1 cellular context compared by ENCODE assay signal in the genomic region with DNA sequence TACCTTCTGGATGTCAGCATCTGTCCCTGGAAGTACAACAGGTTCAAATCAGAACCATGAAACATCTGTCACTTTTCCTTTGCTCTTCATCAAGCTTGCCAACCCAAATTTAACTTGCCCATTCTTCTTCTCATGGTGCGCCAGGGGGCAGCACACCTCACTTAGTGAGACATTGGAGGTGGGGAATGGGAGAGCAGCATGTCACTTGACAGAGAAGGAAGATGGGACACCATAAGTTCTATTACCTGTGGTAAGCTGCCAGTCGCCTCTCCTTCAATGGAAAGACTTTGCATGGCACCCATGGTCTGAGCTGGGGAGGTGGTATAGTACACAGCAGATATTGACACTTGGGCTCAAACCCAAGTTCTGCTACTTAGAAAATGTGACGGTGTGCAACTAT.
TF ChIP-seq lines count a peak whose summit lies in the region.

No MANE protein-coding gene starts in this region.

TF ChIP-seq in K562, 482 proteins besides CTCF, POLR2A, EP300 and RAD21:
- TF ChIP-seq, protein P1, sequence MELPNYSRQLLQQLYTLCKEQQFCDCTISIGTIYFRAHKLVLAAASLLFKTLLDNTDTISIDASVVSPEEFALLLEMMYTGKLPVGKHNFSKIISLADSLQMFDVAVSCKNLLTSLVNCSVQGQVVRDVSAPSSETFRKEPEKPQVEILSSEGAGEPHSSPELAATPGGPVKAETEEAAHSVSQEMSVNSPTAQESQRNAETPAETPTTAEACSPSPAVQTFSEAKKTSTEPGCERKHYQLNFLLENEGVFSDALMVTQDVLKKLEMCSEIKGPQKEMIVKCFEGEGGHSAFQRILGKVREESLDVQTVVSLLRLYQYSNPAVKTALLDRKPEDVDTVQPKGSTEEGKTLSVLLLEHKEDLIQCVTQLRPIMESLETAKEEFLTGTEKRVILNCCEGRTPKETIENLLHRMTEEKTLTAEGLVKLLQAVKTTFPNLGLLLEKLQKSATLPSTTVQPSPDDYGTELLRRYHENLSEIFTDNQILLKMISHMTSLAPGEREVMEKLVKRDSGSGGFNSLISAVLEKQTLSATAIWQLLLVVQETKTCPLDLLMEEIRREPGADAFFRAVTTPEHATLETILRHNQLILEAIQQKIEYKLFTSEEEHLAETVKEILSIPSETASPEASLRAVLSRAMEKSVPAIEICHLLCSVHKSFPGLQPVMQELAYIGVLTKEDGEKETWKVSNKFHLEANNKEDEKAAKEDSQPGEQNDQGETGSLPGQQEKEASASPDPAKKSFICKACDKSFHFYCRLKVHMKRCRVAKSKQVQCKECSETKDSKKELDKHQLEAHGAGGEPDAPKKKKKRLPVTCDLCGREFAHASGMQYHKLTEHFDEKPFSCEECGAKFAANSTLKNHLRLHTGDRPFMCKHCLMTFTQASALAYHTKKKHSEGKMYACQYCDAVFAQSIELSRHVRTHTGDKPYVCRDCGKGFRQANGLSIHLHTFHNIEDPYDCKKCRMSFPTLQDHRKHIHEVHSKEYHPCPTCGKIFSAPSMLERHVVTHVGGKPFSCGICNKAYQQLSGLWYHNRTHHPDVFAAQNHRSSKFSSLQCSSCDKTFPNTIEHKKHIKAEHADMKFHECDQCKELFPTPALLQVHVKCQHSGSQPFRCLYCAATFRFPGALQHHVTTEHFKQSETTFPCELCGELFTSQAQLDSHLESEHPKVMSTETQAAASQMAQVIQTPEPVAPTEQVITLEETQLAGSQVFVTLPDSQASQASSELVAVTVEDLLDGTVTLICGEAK (IDR thresholded peaks at IDR 0.05) = no peak
- TF ChIP-seq, protein P1 (CRISPR knock-in tag; IDR thresholded peaks at IDR 0.05) = no peak
- TF ChIP-seq, protein P2, sequence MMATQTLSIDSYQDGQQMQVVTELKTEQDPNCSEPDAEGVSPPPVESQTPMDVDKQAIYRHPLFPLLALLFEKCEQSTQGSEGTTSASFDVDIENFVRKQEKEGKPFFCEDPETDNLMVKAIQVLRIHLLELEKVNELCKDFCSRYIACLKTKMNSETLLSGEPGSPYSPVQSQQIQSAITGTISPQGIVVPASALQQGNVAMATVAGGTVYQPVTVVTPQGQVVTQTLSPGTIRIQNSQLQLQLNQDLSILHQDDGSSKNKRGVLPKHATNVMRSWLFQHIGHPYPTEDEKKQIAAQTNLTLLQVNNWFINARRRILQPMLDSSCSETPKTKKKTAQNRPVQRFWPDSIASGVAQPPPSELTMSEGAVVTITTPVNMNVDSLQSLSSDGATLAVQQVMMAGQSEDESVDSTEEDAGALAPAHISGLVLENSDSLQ (IDR thresholded peaks at IDR 0.05) = peak; percentile 33; the same call in 1 of the 2 replicates
- TF ChIP-seq JUND (IDR thresholded peaks at IDR 0.05; ENCODE audit: borderline replicate concordance, low read depth, low read length) = 0 out of 2 replicates have a peak, but pooled peaks have one; percentile 7
- TF ChIP-seq JUND (tag; IDR thresholded peaks at IDR 0.05; ENCODE audit: borderline replicate concordance, low read depth, low read length) = no peak
- TF ChIP-seq SMC3 (conservative IDR thresholded peaks at IDR 0.05; ENCODE audit: insufficient read depth, low read depth, low read length) = peak; percentile 69
- TF ChIP-seq ESRRA (IDR thresholded peaks at IDR 0.05; ENCODE audit: borderline replicate concordance, low read depth) = no peak
- peak in 1 of 2 experiments; percentile 23 for TF ChIP-seq E2F6 (IDR thresholded peaks at IDR 0.05; ENCODE audit: borderline replicate concordance in 1 of 2, extremely low read depth in 1 of 2, insufficient read depth in 1 of 2, insufficient read length in 1 of 2, low read depth in 1 of 2, low read length in 1 of 2, poor library complexity in 1 of 2, severe bottlenecking in 1 of 2)
- 0 out of 2 replicates have a peak, but pooled peaks have one; percentile 14 for TF ChIP-seq CTBP1 (IDR thresholded peaks at IDR 0.05; ENCODE audit: borderline replicate concordance)
- TF ChIP-seq THRAP3 (IDR thresholded peaks at IDR 0.05; ENCODE audit: borderline replicate concordance) = no peak
- TF ChIP-seq EHMT2 (IDR thresholded peaks at IDR 0.05) = 0 out of 2 replicates have a peak, but pooled peaks have one; percentile 33
- peak in 1 of 2 experiments; percentile 45; a peak in 1 of 4 replicates for TF ChIP-seq MAZ (CRISPR knock-in tag; conservative IDR thresholded peaks at IDR 0.05 in 1 of 2, IDR thresholded peaks at IDR 0.05 in 1 of 2)
- TF ChIP-seq, protein P3, sequence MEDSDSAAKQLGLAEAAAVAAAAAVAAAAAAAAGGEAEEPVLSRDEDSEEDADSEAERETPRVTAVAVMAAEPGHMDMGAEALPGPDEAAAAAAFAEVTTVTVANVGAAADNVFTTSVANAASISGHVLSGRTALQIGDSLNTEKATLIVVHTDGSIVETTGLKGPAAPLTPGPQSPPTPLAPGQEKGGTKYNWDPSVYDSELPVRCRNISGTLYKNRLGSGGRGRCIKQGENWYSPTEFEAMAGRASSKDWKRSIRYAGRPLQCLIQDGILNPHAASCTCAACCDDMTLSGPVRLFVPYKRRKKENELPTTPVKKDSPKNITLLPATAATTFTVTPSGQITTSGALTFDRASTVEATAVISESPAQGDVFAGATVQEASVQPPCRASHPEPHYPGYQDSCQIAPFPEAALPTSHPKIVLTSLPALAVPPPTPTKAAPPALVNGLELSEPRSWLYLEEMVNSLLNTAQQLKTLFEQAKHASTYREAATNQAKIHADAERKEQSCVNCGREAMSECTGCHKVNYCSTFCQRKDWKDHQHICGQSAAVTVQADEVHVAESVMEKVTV (CRISPR knock-in tag; IDR thresholded peaks at IDR 0.05) = peak; percentile 65
- TF ChIP-seq CTCFL (IDR thresholded peaks at IDR 0.05; ENCODE audit: borderline replicate concordance, insufficient read depth, low read depth, low read length, poor library complexity, severe bottlenecking) = peak; percentile 91
